ENCODE assay signal across 8 cellular contexts in the genomic region with DNA sequence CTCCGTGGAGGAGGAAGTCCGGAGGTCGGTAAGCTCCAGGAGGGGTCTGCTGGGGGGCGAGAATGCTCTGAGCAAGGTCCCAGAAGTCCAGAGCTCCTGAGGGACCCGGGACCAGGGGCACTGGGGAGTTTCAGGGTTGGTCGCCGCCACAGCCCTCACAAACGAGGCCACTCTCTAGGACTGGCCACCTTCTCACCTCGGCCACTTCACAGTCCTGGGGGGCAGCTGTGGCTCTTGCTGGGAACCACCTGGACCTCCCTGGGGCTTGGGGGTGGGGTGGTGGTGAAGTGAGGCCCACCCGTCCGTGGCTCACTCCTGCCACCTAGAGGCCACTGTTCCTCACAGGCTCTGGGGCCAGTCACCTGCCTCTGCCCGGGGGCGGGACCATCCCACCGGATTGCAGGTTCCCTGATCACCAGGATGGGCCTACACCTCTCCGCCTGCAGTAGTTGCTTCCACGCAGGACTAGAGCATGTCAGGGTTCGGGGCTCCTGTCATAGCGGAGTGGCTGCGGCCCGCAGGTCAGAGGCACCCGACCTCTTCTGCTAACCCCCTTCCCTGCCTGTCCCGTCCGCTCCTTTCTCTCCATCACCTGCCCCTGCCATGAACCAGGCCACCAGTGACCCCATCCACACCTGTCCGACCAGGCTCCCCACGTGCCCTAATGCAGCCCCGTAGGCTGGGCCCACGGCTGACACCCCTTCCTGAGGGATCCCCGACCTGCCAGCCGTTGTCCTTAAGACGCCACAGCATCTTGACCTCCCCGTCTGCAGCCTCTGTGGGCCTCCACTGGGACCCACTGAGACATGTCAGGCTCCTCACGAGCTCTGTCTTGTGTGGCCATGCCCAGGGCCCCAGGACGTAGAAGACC. TPM values are rescaled to one million over a fixed set of nuclear protein-coding genes. Genes with fewer than 3 reads are reported as not detected.
DNase-seq lines count a peak whose midpoint lies in the region; ATAC-seq, FAIRE-seq and TF ChIP-seq lines count a peak whose summit lies in the region.

No MANE protein-coding gene starts in this region.

- ATAC-seq in Panc1, result peak; percentile 79
- ATAC-seq in activated T-cell treated with anti-CD3 and anti-CD28 coated beads, Interleukin-2, amount 50 U/mL, for 72 hours (replicated peaks in 1 of 2), result peak; percentile 78 to 83
- no peak for ATAC-seq in HG03520 (IDR thresholded peaks at IDR 0.05; ENCODE audit: unreplicated experiment)

- peak overlapping the region; percentile 66 for H3K4me2 ChIP-seq in DOHH2 (ENCODE audit: low read length)

- H3K9me2 ChIP-seq in DOHH2 (replicated peaks; ENCODE audit: control insufficient read depth, low read length), result no peaks in the 10 kb centered on the region

- H3K4me1 ChIP-seq in DOHH2 (ENCODE audit: control insufficient read depth, low read length), result peaks cover 24% of the 10 kb centered on the region
- peaks cover 49% of the 10 kb centered on the region for H3K4me1 ChIP-seq in Panc1 (ENCODE audit: control insufficient read depth, insufficient read depth, low read length)
- peaks cover 2% of the 10 kb centered on the region for H3K4me1 ChIP-seq in ovary (ENCODE audit: insufficient read depth)
- peaks cover 0 to 15% (median 5%) of the 10 kb centered on the region in 4 donors for H3K4me1 ChIP-seq in tibial artery

- no peaks in the 10 kb centered on the region for H3K36me3 Mint-ChIP-seq in activated T-cell treated with anti-CD3 and anti-CD28 coated beads, Interleukin-2, amount 50 U/mL, for 72 hours (ENCODE audit: insufficient read depth in 2 of 2)

- no peaks in the 10 kb centered on the region for H3K79me2 ChIP-seq in DOHH2 (ENCODE audit: control insufficient read depth, low read length)

- H3K4me3 ChIP-seq in DOHH2 (ENCODE audit: low read length), result peak overlapping the region; percentile 54
- no peak overlapping the region for H3K4me3 ChIP-seq in Panc1 (ENCODE audit: low read depth in 2 of 2, low read length in 2 of 2)
- H3K4me3 ChIP-seq in ovary, result no peak overlapping the region
- H3K4me3 ChIP-seq in tibial artery, result no peak overlapping the region

- peaks cover 24% of the 10 kb centered on the region for H3K27me3 ChIP-seq in DOHH2 (ENCODE audit: control insufficient read depth, low read length)
- H3K27me3 ChIP-seq in Panc1 (ENCODE audit: control insufficient read depth, insufficient read depth, low read length), result no peaks in the 10 kb centered on the region
- H3K27me3 ChIP-seq in ovary, result no peaks in the 10 kb centered on the region
- peaks cover 0 to 58% of the 10 kb centered on the region in 2 donors for H3K27me3 ChIP-seq in tibial artery

- FAIRE-seq in HTR-8/SVneo (lab: Jason Lieb, UNC), result peak; percentile 89

- no peaks in the 10 kb centered on the region for H3K9me3 Mint-ChIP-seq in activated T-cell treated with anti-CD3 and anti-CD28 coated beads, Interleukin-2, amount 50 U/mL, for 72 hours

- H3K9me3 ChIP-seq in DOHH2 (ENCODE audit: control insufficient read depth, insufficient read depth, low read length), result no peaks in the 10 kb centered on the region
- no peaks in the 10 kb centered on the region for H3K9me3 ChIP-seq in Panc1 (ENCODE audit: control insufficient read depth, insufficient read depth, low read depth, low read length)
- no peaks in the 10 kb centered on the region for H3K9me3 ChIP-seq in ovary
- H3K9me3 ChIP-seq in tibial artery, result no peaks in the 10 kb centered on the region

- DNase-seq in HTR-8/SVneo (ENCODE audit: insufficient read length, low spot score) (peak; percentile 95), Panc1 (ENCODE audit: low read depth, low spot score) (no peak), fibroblast of peridontal ligament (ENCODE audit: extremely low read depth) (peak; percentile 36), ovary (peak; percentile 46 to 78 (median 73)), tibial artery (peak in 1 of 2 donors; percentile 57)
- DNase-seq in activated T-cell treated with anti-CD3 and anti-CD28 coated beads, Interleukin-2, amount 50 U/mL, for 72 hours, result peak; percentile 87 to 89

- peak overlapping the region; percentile 65 to 68 for H3K4me3 Mint-ChIP-seq in activated T-cell treated with anti-CD3 and anti-CD28 coated beads, Interleukin-2, amount 50 U/mL, for 72 hours

- H3K27me3 Mint-ChIP-seq in activated T-cell treated with anti-CD3 and anti-CD28 coated beads, Interleukin-2, amount 50 U/mL, for 72 hours (ENCODE audit: low read depth), result peaks cover 9% of the 10 kb centered on the region

- in situ Hi-C loops in Panc1 (cut with HindIII; ENCODE audit: low pct_unique_long_range_greater_than_20kb, low sequenced_read_pairs), result no loop called here

- no peaks in the 10 kb centered on the region for H3F3A ChIP-seq in DOHH2 (ENCODE audit: control insufficient read depth, insufficient read depth)

- no peaks in the 10 kb centered on the region for H3K36me3 ChIP-seq in DOHH2 (ENCODE audit: control insufficient read depth, low read length)
- H3K36me3 ChIP-seq in Panc1 (ENCODE audit: control insufficient read depth, insufficient read depth, low read length), result no peaks in the 10 kb centered on the region
- no peaks in the 10 kb centered on the region for H3K36me3 ChIP-seq in ovary
- no peaks in the 10 kb centered on the region for H3K36me3 ChIP-seq in tibial artery

- POLR2A ChIA-PET in Panc1 (lab: Charles Lee), result interaction anchor here (0.5 kb wide), 1 partner anchor 111 kb away, joined by 3 read pairs; no protein-coding TSS in a partner anchor

- BruUV-seq in Panc1 (replicated peaks; lab: Mats Ljungman, UMichigan), result no TSS peak

- no peak overlapping the region for H3K27ac Mint-ChIP-seq in activated T-cell treated with anti-CD3 and anti-CD28 coated beads, Interleukin-2, amount 50 U/mL, for 72 hours

- no peak overlapping the region for H3K27ac ChIP-seq in DOHH2 (ENCODE audit: low read depth, low read length)
- H3K27ac ChIP-seq in Panc1 (ENCODE audit: low read length), result peak overlapping the region; percentile 68; the same call in 1 of the 2 replicates
- H3K27ac ChIP-seq in ovary, result no peak overlapping the region
- no peak overlapping the region for H3K27ac ChIP-seq in tibial artery

- TF ChIP-seq EP300 in ovary (IDR thresholded peaks at IDR 0.05), result no peak

- CTCF ChIA-PET in Panc1 (lab: Charles Lee), result interaction anchor here (2.3 kb wide), 1 partner anchor 19 kb away, joined by 14 read pairs; no protein-coding TSS in a partner anchor

- peaks cover 31% of the 10 kb centered on the region for H3K4me1 Mint-ChIP-seq in activated T-cell treated with anti-CD3 and anti-CD28 coated beads, Interleukin-2, amount 50 U/mL, for 72 hours (ENCODE audit: low read depth)

- TF ChIP-seq CTCF in DOHH2 (IDR thresholded peaks at IDR 0.05; ENCODE audit: low read depth, low read length, poor library complexity, severe bottlenecking), result peak; percentile 87
- peak; percentile 96 for TF ChIP-seq CTCF in Panc1 (IDR thresholded peaks at IDR 0.05)
- TF ChIP-seq CTCF in ovary (IDR thresholded peaks at IDR 0.05), result peak; percentile 23 to 66 (median 50)
- peak; percentile 56 to 69 for TF ChIP-seq CTCF in tibial artery (IDR thresholded peaks at IDR 0.05)

- H4K20me1 ChIP-seq in DOHH2 (ENCODE audit: control insufficient read depth, insufficient read depth, low read depth, low read length), result no peaks in the 10 kb centered on the region

- intact Hi-C loops in Panc1 (cut with micrococcal nuclease; ENCODE audit: unreplicated experiment), result no loop called here
- intact Hi-C loops in ovary (cut with DNase I), result no loop called here
- intact Hi-C loops in tibial artery (cut with DNase I; ENCODE audit: low total_unique reads), result no loop called here

- TF ChIP-seq POLR2A in ovary (IDR thresholded peaks at IDR 0.05), result no peak

- 29 to 39% (median 34%) methylated on average over 32 to 33 of the region's 33 CpGs for WGBS in ovary, 3 donors

RNA-seq across cellular contexts. Expression of gene TCEA2, which starts 5.1 kb away (rescaled TPM):
- total RNA-seq in Panc1 (2021; ENCODE audit: unreplicated experiment) (38.5 TPM), ovary (10 to 100 TPM; 41.0 to 93.5 (median 71.9) TPM)
- polyA plus RNA-seq in Panc1 (2012; ENCODE audit: insufficient read length), result 79.2 TPM
- 10 to 100 TPM; 55.5 to 61.6 TPM for total RNA-seq in activated T-cell treated with anti-CD3 and anti-CD28 coated beads, Interleukin-2, amount 50 U/mL, for 72 hours
- 10 to 100 TPM; 20.0 to 78.4 TPM for polyA plus RNA-seq in ovary

RNA-seq across cellular contexts. Expression of gene SOX18, which starts 8.4 kb away (rescaled TPM):
- total RNA-seq in Panc1 (2021; ENCODE audit: unreplicated experiment) (18.7 TPM), ovary (10 to 100 TPM in 5 of 7 donors, 1 to 10 TPM in 2; 2.0 to 63.8 (median 13.1) TPM)
- polyA plus RNA-seq in Panc1 (2012; ENCODE audit: insufficient read length), result 25.7 TPM
- under 1 TPM; 0.46 to 0.72 TPM for total RNA-seq in activated T-cell treated with anti-CD3 and anti-CD28 coated beads, Interleukin-2, amount 50 U/mL, for 72 hours
- 10 to 100 TPM in 1 of 2 donors, 1 to 10 TPM in 1; 2.7 to 12.0 TPM for polyA plus RNA-seq in ovary

RNA-seq across cellular contexts. Expression of gene RGS19, which starts 21.5 kb away (rescaled TPM):
- total RNA-seq in Panc1 (2021; ENCODE audit: unreplicated experiment) (32.0 TPM), ovary (1 to 10 TPM; 3.3 to 7.6 (median 4.6) TPM)
- polyA plus RNA-seq in Panc1 (2012; ENCODE audit: insufficient read length), result 41.4 TPM
- total RNA-seq in activated T-cell treated with anti-CD3 and anti-CD28 coated beads, Interleukin-2, amount 50 U/mL, for 72 hours, result 10 to 100 TPM; 38.1 to 40.0 TPM
- 1 to 10 TPM; 2.1 to 4.5 TPM for polyA plus RNA-seq in ovary

RNA-seq across cellular contexts. Expression of gene C20orf204, which starts 21.9 kb away (rescaled TPM):
- 1.9 TPM for total RNA-seq in Panc1 (2021; ENCODE audit: unreplicated experiment)
- 3.3 TPM for polyA plus RNA-seq in Panc1 (2012; ENCODE audit: insufficient read length)
- 10 to 100 TPM; 28.6 to 35.6 TPM for total RNA-seq in activated T-cell treated with anti-CD3 and anti-CD28 coated beads, Interleukin-2, amount 50 U/mL, for 72 hours
- total RNA-seq in ovary, result 1 to 10 TPM in 6 of 7 donors, under 1 TPM in 1; 0.60 to 2.8 (median 1.8) TPM
- under 1 TPM; 0.20 to 0.61 TPM for polyA plus RNA-seq in ovary

RNA-seq across cellular contexts. Expression of gene OPRL1, which starts 22.0 kb away (rescaled TPM):
- total RNA-seq in Panc1 (2021; ENCODE audit: unreplicated experiment), result 3.9 TPM
- 9.5 TPM for polyA plus RNA-seq in Panc1 (2012; ENCODE audit: insufficient read length)
- total RNA-seq in activated T-cell treated with anti-CD3 and anti-CD28 coated beads, Interleukin-2, amount 50 U/mL, for 72 hours, result 1 to 10 TPM; 1.3 to 1.7 TPM
- total RNA-seq in ovary, result under 1 TPM; 0.12 to 0.80 (median 0.43) TPM
- polyA plus RNA-seq in ovary, result under 1 TPM; 0.25 to 0.62 TPM
